In genomic region chr14:52706724-52707706, GRCh38 we compare ENCODE assay signal across 8 cellular contexts. TPM values are rescaled to one million over a fixed set of nuclear protein-coding genes. Genes with fewer than 3 reads are reported as not detected.
A peak's percentile ranks its signal among the peaks of the same experiment; 100 is the strongest.
DNase-seq lines count a peak whose midpoint lies in the region; ATAC-seq lines count a peak whose summit lies in the region.

Gene PSMC6 (plus strand): TSS chr14:52707200. CDS start chr14:52707220, 20 bp downstream.

- POLR2A ChIA-PET in naive thymus-derived CD8-positive, alpha-beta T cell (lab: Charles Lee): interaction anchor here (0.6 to 1.9 kb wide), 13 partner anchors 11 to 446 kb away, joined by 3 to 12 read pairs (median 4); partner anchors contain the start of genes DDHD1, ERO1A, GPR137C and TXNDC16

- H3K27me3 Mint-ChIP-seq in activated T-helper 1 cell treated with anti-CD3 and anti-CD28 coated beads, Interleukin-12 subunit alpha, Interleukin-12 subunit beta, Interleukin-2, Interleukin-4 antibody, amounts not matched to agents 30 ng/mL and 10 ng/mL and 1 ng/mL, durations not matched to agents 14 hours and 24 hours and 36 hours (ENCODE audit: insufficient read depth): peaks cover 3% of the 10 kb centered on the region
- H3K27me3 Mint-ChIP-seq in naive thymus-derived CD8-positive, alpha-beta T cell: no peaks in the 10 kb centered on the region

- intact Hi-C loops in activated T-helper 1 cell treated with anti-CD3 and anti-CD28 coated beads, Interleukin-12 subunit alpha, Interleukin-12 subunit beta, Interleukin-2, Interleukin-4 antibody, amounts not matched to agents 30 ng/mL and 10 ng/mL and 1 ng/mL, durations not matched to agents 14 hours and 24 hours and 36 hours (cut with micrococcal nuclease): loop anchor here (1.0 to 5.0 kb wide), 8 partner anchors 11 to 715 kb away; partner anchors contain the start of genes GNPNAT1, GPR137C, STYX and TXNDC16

- no peaks in the 10 kb centered on the region for H3K9me3 Mint-ChIP-seq in activated T-helper 1 cell treated with anti-CD3 and anti-CD28 coated beads, Interleukin-12 subunit alpha, Interleukin-12 subunit beta, Interleukin-2, Interleukin-4 antibody, amounts not matched to agents 30 ng/mL and 10 ng/mL and 1 ng/mL, durations not matched to agents 14 hours and 24 hours and 36 hours
- H3K9me3 Mint-ChIP-seq in naive thymus-derived CD8-positive, alpha-beta T cell: peaks cover 0 to 4% (median 0%) of the 10 kb centered on the region in 9 donors

- H3K4me3 Mint-ChIP-seq in activated T-helper 1 cell treated with anti-CD3 and anti-CD28 coated beads, Interleukin-12 subunit alpha, Interleukin-12 subunit beta, Interleukin-2, Interleukin-4 antibody, amounts not matched to agents 30 ng/mL and 10 ng/mL and 1 ng/mL, durations not matched to agents 14 hours and 24 hours and 36 hours: peak within 1 kb of the TSS; percentile 100
- peak within 1 kb of the TSS; percentile 93 to 99 (median 98) for H3K4me3 Mint-ChIP-seq in naive thymus-derived CD8-positive, alpha-beta T cell

- H3K36me3 Mint-ChIP-seq in activated T-helper 1 cell treated with anti-CD3 and anti-CD28 coated beads, Interleukin-12 subunit alpha, Interleukin-12 subunit beta, Interleukin-2, Interleukin-4 antibody, amounts not matched to agents 30 ng/mL and 10 ng/mL and 1 ng/mL, durations not matched to agents 14 hours and 24 hours and 36 hours (ENCODE audit: low read depth): peaks cover 36% of the 10 kb centered on the region
- H3K36me3 Mint-ChIP-seq in naive thymus-derived CD8-positive, alpha-beta T cell: peaks cover 3 to 41% (median 4%) of the 10 kb centered on the region in 3 donors

- DNase-seq in EH (ENCODE audit: low read depth) (peak; percentile 90), GOT3 (lab: John Stamatoyannopoulos, UW) (peak; percentile 33), LHCN-M2 (ENCODE audit: low read depth) (peak; percentile 85), RPMI7951 (ENCODE audit: low read depth) (peak; percentile 85), fibroblast of gingiva (ENCODE audit: low read depth) (peak; percentile 86)
- DNase-seq in activated T-helper 1 cell treated with anti-CD3 and anti-CD28 coated beads, Interleukin-12 subunit alpha, Interleukin-12 subunit beta, Interleukin-2, Interleukin-4 antibody, amounts not matched to agents 30 ng/mL and 10 ng/mL and 1 ng/mL, durations not matched to agents 14 hours and 24 hours and 36 hours (ENCODE audit: low spot score): peak; percentile 86
- DNase-seq in naive thymus-derived CD8-positive, alpha-beta T cell: peak; percentile 85 to 97 (median 92)
- peak; percentile 85 to 93 (median 92) for DNase-seq in stimulated activated naive CD4-positive, alpha-beta T cell (lab: John Stamatoyannopoulos, UW)

- peak; percentile 96 to 97 for ATAC-seq in naive thymus-derived CD8-positive, alpha-beta T cell

- peaks cover 41% of the 10 kb centered on the region for H3K4me1 Mint-ChIP-seq in activated T-helper 1 cell treated with anti-CD3 and anti-CD28 coated beads, Interleukin-12 subunit alpha, Interleukin-12 subunit beta, Interleukin-2, Interleukin-4 antibody, amounts not matched to agents 30 ng/mL and 10 ng/mL and 1 ng/mL, durations not matched to agents 14 hours and 24 hours and 36 hours (ENCODE audit: low read depth)
- peaks cover 16 to 41% (median 31%) of the 10 kb centered on the region in 4 donors for H3K4me1 Mint-ChIP-seq in naive thymus-derived CD8-positive, alpha-beta T cell

- peak within 1 kb of the TSS; percentile 97 for H3K27ac Mint-ChIP-seq in activated T-helper 1 cell treated with anti-CD3 and anti-CD28 coated beads, Interleukin-12 subunit alpha, Interleukin-12 subunit beta, Interleukin-2, Interleukin-4 antibody, amounts not matched to agents 30 ng/mL and 10 ng/mL and 1 ng/mL, durations not matched to agents 14 hours and 24 hours and 36 hours
- peak within 1 kb of the TSS; percentile 95 to 99 (median 97) for H3K27ac Mint-ChIP-seq in naive thymus-derived CD8-positive, alpha-beta T cell

RNA-seq across cellular contexts. Expression of gene PSMC6, which starts in this region (rescaled TPM):
- 130 and 134 TPM in 2 replicates for total RNA-seq in LHCN-M2 (2014; rRNA removed)
- polyA plus RNA-seq in LHCN-M2 (2012): 51.5 TPM
- 162 and 186 TPM in 2 replicates for total RNA-seq in RPMI7951 (2014; rRNA removed; shearing (Covaris generic))
- 130 and 132 TPM in 2 replicates for total RNA-seq in activated T-helper 1 cell treated with anti-CD3 and anti-CD28 coated beads, Interleukin-12 subunit alpha, Interleukin-12 subunit beta, Interleukin-2, Interleukin-4 antibody, amounts not matched to agents 30 ng/mL and 10 ng/mL and 1 ng/mL, durations not matched to agents 14 hours and 24 hours and 36 hours
- 100 to 1,000 TPM in 1 of 2 experiments, 10 to 100 TPM in 1; 100.0 to 103 TPM for total RNA-seq in naive thymus-derived CD8-positive, alpha-beta T cell
- 10 to 100 TPM; 38.1 to 60.1 (median 52.0) TPM for polyA plus RNA-seq in naive thymus-derived CD8-positive, alpha-beta T cell

Comparison
In these comparisons a context has a peak if more than half of its experiments do, and no peak if none do; other contexts are left out.
1. Peak in every context shown above with its lines: DNase-seq and ATAC-seq.
2. DNase-seq: peak in every context shown above with its lines; median percentile 92 in stimulated activated naive CD4-positive, alpha-beta T cell; 92 in naive thymus-derived CD8-positive, alpha-beta T cell; 90 in EH; 86 in activated T-helper 1 cell treated with anti-CD3 and anti-CD28 coated beads, Interleukin-12 subunit alpha, Interleukin-12 subunit beta, Interleukin-2, Interleukin-4 antibody, amounts not matched to agents 30 ng/mL and 10 ng/mL and 1 ng/mL, durations not matched to agents 14 hours and 24 hours and 36 hours; 86 in fibroblast of gingiva; 85 in LHCN-M2; 85 in RPMI7951; 33 in GOT3.